Comparison of ENCODE assay signal across 7 cellular contexts in genomic region chr2:173964565-173965371, GRCh38. TPM values are rescaled to one million over a fixed set of nuclear protein-coding genes. Genes with fewer than 3 reads are reported as not detected.
DNase-seq lines count a peak whose midpoint lies in the region; ATAC-seq and TF ChIP-seq lines count a peak whose summit lies in the region.

No MANE protein-coding gene starts in this region.

- H3K27ac Mint-ChIP-seq in activated CD4-positive, alpha-beta T cell treated with anti-CD3 and anti-CD28 coated beads, Interleukin-2, amount 10 ng/mL, durations not matched to agents 24 days and 14 days, result peak overlapping the region; percentile 100

- peak overlapping the region; percentile 99 for H3K27ac ChIP-seq in colonic mucosa

- peak overlapping the region; percentile 90 for H3K4me3 Mint-ChIP-seq in activated CD4-positive, alpha-beta T cell treated with anti-CD3 and anti-CD28 coated beads, Interleukin-2, amount 10 ng/mL, durations not matched to agents 24 days and 14 days

- peak; percentile 21 for ATAC-seq in GM18505 (IDR thresholded peaks at IDR 0.05; ENCODE audit: unreplicated experiment)
- ATAC-seq in HG03025 (IDR thresholded peaks at IDR 0.05; ENCODE audit: low FRiP score, unreplicated experiment), result peak; percentile 25

- H3K27me3 Mint-ChIP-seq in activated CD4-positive, alpha-beta T cell treated with anti-CD3 and anti-CD28 coated beads, Interleukin-2, amount 10 ng/mL, durations not matched to agents 24 days and 14 days, result no peaks in the 10 kb centered on the region

- H3K27me3 ChIP-seq in colonic mucosa, result no peaks in the 10 kb centered on the region

- intact Hi-C loops in activated CD4-positive, alpha-beta T cell treated with anti-CD3 and anti-CD28 coated beads, Interleukin-2, amount 10 ng/mL, durations not matched to agents 24 days and 14 days (cut with micrococcal nuclease), result loop anchor here (1.0 to 10.0 kb wide), 6 partner anchors 14 to 607 kb away; partner anchors contain the start of gene GPR155
- intact Hi-C loops in colonic mucosa (cut with DNase I), result loop anchor here (10.0 kb wide), 1 partner anchor 70 kb away; no protein-coding TSS in a partner anchor

- peak; percentile 74 for TF ChIP-seq POLR2A in GM18505 (IDR thresholded peaks at IDR 0.05; ENCODE audit: borderline replicate concordance, extremely low read depth, insufficient read depth, insufficient read length)

- H3K4me1 ChIP-seq in colonic mucosa, result peaks cover 10% of the 10 kb centered on the region

- peaks cover 31% of the 10 kb centered on the region for H3K4me1 Mint-ChIP-seq in activated CD4-positive, alpha-beta T cell treated with anti-CD3 and anti-CD28 coated beads, Interleukin-2, amount 10 ng/mL, durations not matched to agents 24 days and 14 days

- TF ChIP-seq CTCF in colonic mucosa (IDR thresholded peaks at IDR 0.05), result no peak

- no peaks in the 10 kb centered on the region for H3K9me3 ChIP-seq in colonic mucosa

- no peaks in the 10 kb centered on the region for H3K36me3 ChIP-seq in colonic mucosa

- peak overlapping the region; percentile 90 for H3K4me3 ChIP-seq in colonic mucosa

- peak overlapping the region; percentile 95 to 99 for H3K9ac ChIP-seq in colonic mucosa (ENCODE audit: low read depth in 2 of 2, low read length in 2 of 2)

- peaks cover 5% of the 10 kb centered on the region for H3K9me3 Mint-ChIP-seq in activated CD4-positive, alpha-beta T cell treated with anti-CD3 and anti-CD28 coated beads, Interleukin-2, amount 10 ng/mL, durations not matched to agents 24 days and 14 days

- H3K36me3 Mint-ChIP-seq in activated CD4-positive, alpha-beta T cell treated with anti-CD3 and anti-CD28 coated beads, Interleukin-2, amount 10 ng/mL, durations not matched to agents 24 days and 14 days (ENCODE audit: low read depth), result peaks cover 33% of the 10 kb centered on the region

- DNase-seq in NCI-H460 (ENCODE audit: extremely low read depth, low read depth), result peak; percentile 77
- peak; percentile 94 for DNase-seq in activated CD4-positive, alpha-beta T cell treated with anti-CD3 and anti-CD28 coated beads, Interleukin-2, amount 10 ng/mL, durations not matched to agents 24 days and 14 days
- DNase-seq in colonic mucosa, result peak; percentile 86
- peak; percentile 97 for DNase-seq in left kidney (ENCODE audit: low read depth, low spot score)
- peak; percentile 84 for DNase-seq in stimulated activated CD4-positive, alpha-beta T cell treated with anti-CD3 and anti-CD28 coated beads, Interleukin-2, amount 100 ng/mL, for 4 hours (ENCODE audit: low read depth)

RNA-seq across cellular contexts. Expression of gene SP3, which starts 0.4 kb away (rescaled TPM):
- 82.4 and 86.3 TPM in 2 replicates for total RNA-seq in NCI-H460 (2014; rRNA removed; shearing (Covaris generic))
- polyA plus RNA-seq in NCI-H460 (2014; cell fraction: nucleus; rRNA removed), result 30.2 and 59.5 TPM in 2 replicates
- 99.9 and 104 TPM in 2 replicates for total RNA-seq in activated CD4-positive, alpha-beta T cell treated with anti-CD3 and anti-CD28 coated beads, Interleukin-2, amount 10 ng/mL, durations not matched to agents 24 days and 14 days
- total RNA-seq in colonic mucosa, result 10 to 100 TPM; 77.0 to 99.0 TPM

Comparison
In these comparisons a context has a peak if more than half of its experiments do, and no peak if none do; other contexts are left out.
1. Peak in every context shown above with its lines: DNase-seq, ATAC-seq, H3K4me3 ChIP-seq and H3K27ac ChIP-seq.